ENCODE assay signal across 1 cellular context in the genomic region with DNA sequence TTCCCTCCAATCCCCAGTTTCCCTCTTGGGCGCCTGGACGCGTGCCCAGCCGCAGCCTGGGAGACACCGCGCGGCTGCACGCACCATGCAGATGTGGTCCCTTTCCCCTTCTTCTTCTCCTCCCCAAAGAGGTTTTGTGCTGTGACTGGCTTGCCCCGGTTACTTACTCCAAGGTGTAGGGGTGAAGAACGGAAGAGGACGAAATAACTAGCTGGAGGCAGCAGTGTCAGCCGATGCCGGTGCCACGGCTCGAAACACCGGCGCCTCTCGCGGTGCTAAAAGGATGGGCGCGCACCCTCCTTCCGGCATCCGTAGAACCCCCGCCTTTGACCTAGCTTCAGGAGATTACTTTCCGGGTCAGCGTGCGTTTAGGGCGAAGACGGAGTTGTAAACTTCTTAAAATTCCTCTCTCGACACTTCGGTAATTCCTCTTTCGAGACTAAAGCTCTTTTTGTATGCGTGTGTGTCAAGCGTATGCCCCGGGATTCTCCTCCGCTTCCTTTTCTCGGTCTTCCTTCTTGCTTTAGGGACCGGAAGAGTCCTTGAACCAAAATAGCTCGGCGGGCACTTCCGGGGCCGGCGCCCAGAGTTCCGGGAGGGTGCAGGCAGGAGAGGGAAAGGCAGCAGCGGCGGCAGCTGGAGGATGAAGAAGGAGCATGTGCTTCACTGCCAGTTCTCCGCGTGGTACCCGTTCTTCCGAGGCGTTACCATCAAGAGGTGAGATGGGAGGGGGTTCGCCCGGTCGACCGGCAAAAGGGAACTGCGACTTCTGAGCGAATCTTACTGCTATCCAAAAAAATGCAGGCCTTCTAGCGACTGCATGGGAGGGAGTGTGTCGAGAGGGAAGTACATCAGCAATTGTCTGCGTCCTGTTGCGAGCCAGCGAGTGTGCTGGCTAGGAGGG.
TF ChIP-seq lines count a peak whose summit lies in the region.

A gene with protein sequence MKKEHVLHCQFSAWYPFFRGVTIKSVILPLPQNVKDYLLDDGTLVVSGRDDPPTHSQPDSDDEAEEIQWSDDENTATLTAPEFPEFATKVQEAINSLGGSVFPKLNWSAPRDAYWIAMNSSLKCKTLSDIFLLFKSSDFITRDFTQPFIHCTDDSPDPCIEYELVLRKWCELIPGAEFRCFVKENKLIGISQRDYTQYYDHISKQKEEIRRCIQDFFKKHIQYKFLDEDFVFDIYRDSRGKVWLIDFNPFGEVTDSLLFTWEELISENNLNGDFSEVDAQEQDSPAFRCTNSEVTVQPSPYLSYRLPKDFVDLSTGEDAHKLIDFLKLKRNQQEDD (plus strand): TSS at position 586 of the 904 bp plus-strand sequence. CDS start 58 bp downstream, at position 644.
A gene (minus strand): TSS at position 289 of the 904 bp plus-strand sequence. CDS start 9,600 bp downstream, outside the sequence.

TF ChIP-seq in HepG2, 621 proteins besides CTCF, POLR2A, EP300 and RAD21 (continued from another document and continues in another):
- TF ChIP-seq ONECUT2 (CRISPR knock-in tag; IDR thresholded peaks at IDR 0.05) (no peak), ZNF772 (CRISPR knock-in tag; IDR thresholded peaks at IDR 0.05) (peak; percentile 18), EZH2 (conservative IDR thresholded peaks at IDR 0.05; ENCODE audit: low read depth, low read length) (no peak), IRX3 (CRISPR knock-in tag; IDR thresholded peaks at IDR 0.05; ENCODE audit: borderline replicate concordance, low read depth) (no peak), ZNF484 (CRISPR knock-in tag; IDR thresholded peaks at IDR 0.05; ENCODE audit: borderline replicate concordance, low read depth) (no peak), NCOA2 (CRISPR knock-in tag; IDR thresholded peaks at IDR 0.05) (0 out of 2 replicates have a peak, but pooled peaks have one; percentile 19), ZNF7 (CRISPR knock-in tag; IDR thresholded peaks at IDR 0.05) (0 out of 2 replicates have a peak, but pooled peaks have one; percentile 2), MLLT10 (CRISPR knock-in tag; IDR thresholded peaks at IDR 0.05) (no peak), ZNF44 (CRISPR knock-in tag; IDR thresholded peaks at IDR 0.05) (peak; percentile 28; the same call in 1 of the 2 replicates), NFE2L1 (CRISPR knock-in tag; IDR thresholded peaks at IDR 0.05; ENCODE audit: borderline replicate concordance) (no peak), BRCA1 (CRISPR knock-in tag; IDR thresholded peaks at IDR 0.05) (0 out of 2 replicates have a peak, but pooled peaks have one; percentile 6), ZNF777 (CRISPR knock-in tag; IDR thresholded peaks at IDR 0.05) (no peak; the same call in 1 of the 2 replicates), SP1 (IDR thresholded peaks at IDR 0.05) (no peak), SP1 (CRISPR knock-in tag; IDR thresholded peaks at IDR 0.05) (peak; percentile 10; the same call in 1 of the 2 replicates), ZNF101 (CRISPR knock-in tag; IDR thresholded peaks at IDR 0.05; ENCODE audit: borderline replicate concordance, low read depth) (no peak), GFI1 (CRISPR knock-in tag; IDR thresholded peaks at IDR 0.05; ENCODE audit: borderline replicate concordance) (no peak), KLF12 (CRISPR knock-in tag; IDR thresholded peaks at IDR 0.05; ENCODE audit: borderline replicate concordance) (no peak), POLR2AphosphoS5 (IDR thresholded peaks at IDR 0.05; ENCODE audit: low read depth, low read length) (no peak; the same call in 1 of the 2 replicates), STAG1 (CRISPR knock-in tag; IDR thresholded peaks at IDR 0.05) (peak; percentile 18), RARG (CRISPR knock-in tag; IDR thresholded peaks at IDR 0.05; ENCODE audit: low read depth) (no peak), NCOA1 (CRISPR knock-in tag; IDR thresholded peaks at IDR 0.05) (no peak), ATRX (CRISPR knock-in tag; IDR thresholded peaks at IDR 0.05; ENCODE audit: borderline replicate concordance) (no peak), SIX4 (CRISPR knock-in tag; IDR thresholded peaks at IDR 0.05) (no peak), ZNF264 (CRISPR knock-in tag; IDR thresholded peaks at IDR 0.05) (0 out of 2 replicates have a peak, but pooled peaks have one; percentile 17), ARID2 (CRISPR knock-in tag; IDR thresholded peaks at IDR 0.05; ENCODE audit: borderline replicate concordance) (0 out of 2 replicates have a peak, but pooled peaks have one; percentile 39), JDP2 (CRISPR knock-in tag; IDR thresholded peaks at IDR 0.05; ENCODE audit: borderline replicate concordance) (no peak), ISL2 (CRISPR knock-in tag; IDR thresholded peaks at IDR 0.05) (no peak; the same call in 1 of the 2 replicates), CREB1 (IDR thresholded peaks at IDR 0.05) (no peak), CREB1 (CRISPR knock-in tag; IDR thresholded peaks at IDR 0.05) (peak; percentile 75), MIER3 (CRISPR knock-in tag; IDR thresholded peaks at IDR 0.05; ENCODE audit: borderline replicate concordance) (no peak), PHF8 (CRISPR knock-in tag; IDR thresholded peaks at IDR 0.05) (peak; percentile 84), KLF11 (CRISPR knock-in tag; IDR thresholded peaks at IDR 0.05) (no peak), MIER2 (CRISPR knock-in tag; IDR thresholded peaks at IDR 0.05) (no peak; the same call in 1 of the 2 replicates), CENPX (CRISPR knock-in tag; IDR thresholded peaks at IDR 0.05) (no peak), GABPA (IDR thresholded peaks at IDR 0.05; ENCODE audit: low read depth, low read length) (peak; percentile 76), GABPA (CRISPR knock-in tag; IDR thresholded peaks at IDR 0.05; ENCODE audit: low read depth) (peak; percentile 97)
- TF ChIP-seq, protein P1, sequence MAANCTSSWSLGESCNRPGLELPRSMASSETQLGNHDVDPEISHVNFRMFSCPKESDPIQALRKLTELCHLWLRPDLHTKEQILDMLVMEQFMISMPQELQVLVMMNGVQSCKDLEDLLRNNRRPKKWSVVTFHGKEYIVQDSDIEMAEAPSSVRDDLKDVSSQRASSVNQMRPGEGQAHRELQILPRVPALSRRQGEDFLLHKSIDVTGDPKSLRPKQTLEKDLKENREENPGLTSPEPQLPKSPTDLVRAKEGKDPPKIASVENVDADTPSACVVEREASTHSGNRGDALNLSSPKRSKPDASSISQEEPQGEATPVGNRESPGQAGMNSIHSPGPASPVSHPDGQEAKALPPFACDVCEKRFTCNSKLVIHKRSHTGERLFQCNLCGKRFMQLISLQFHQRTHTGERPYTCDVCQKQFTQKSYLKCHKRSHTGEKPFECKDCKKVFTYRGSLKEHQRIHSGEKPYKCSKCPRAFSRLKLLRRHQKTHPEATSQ (CRISPR knock-in tag; IDR thresholded peaks at IDR 0.05; ENCODE audit: borderline replicate concordance): 0 out of 2 replicates have a peak, but pooled peaks have one; percentile 19
- TF ChIP-seq, protein P2, sequence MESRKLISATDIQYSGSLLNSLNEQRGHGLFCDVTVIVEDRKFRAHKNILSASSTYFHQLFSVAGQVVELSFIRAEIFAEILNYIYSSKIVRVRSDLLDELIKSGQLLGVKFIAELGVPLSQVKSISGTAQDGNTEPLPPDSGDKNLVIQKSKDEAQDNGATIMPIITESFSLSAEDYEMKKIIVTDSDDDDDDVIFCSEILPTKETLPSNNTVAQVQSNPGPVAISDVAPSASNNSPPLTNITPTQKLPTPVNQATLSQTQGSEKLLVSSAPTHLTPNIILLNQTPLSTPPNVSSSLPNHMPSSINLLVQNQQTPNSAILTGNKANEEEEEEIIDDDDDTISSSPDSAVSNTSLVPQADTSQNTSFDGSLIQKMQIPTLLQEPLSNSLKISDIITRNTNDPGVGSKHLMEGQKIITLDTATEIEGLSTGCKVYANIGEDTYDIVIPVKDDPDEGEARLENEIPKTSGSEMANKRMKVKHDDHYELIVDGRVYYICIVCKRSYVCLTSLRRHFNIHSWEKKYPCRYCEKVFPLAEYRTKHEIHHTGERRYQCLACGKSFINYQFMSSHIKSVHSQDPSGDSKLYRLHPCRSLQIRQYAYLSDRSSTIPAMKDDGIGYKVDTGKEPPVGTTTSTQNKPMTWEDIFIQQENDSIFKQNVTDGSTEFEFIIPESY (CRISPR knock-in tag; IDR thresholded peaks at IDR 0.05): no peak; the same call in 1 of the 2 replicates
- TF ChIP-seq, protein P3, sequence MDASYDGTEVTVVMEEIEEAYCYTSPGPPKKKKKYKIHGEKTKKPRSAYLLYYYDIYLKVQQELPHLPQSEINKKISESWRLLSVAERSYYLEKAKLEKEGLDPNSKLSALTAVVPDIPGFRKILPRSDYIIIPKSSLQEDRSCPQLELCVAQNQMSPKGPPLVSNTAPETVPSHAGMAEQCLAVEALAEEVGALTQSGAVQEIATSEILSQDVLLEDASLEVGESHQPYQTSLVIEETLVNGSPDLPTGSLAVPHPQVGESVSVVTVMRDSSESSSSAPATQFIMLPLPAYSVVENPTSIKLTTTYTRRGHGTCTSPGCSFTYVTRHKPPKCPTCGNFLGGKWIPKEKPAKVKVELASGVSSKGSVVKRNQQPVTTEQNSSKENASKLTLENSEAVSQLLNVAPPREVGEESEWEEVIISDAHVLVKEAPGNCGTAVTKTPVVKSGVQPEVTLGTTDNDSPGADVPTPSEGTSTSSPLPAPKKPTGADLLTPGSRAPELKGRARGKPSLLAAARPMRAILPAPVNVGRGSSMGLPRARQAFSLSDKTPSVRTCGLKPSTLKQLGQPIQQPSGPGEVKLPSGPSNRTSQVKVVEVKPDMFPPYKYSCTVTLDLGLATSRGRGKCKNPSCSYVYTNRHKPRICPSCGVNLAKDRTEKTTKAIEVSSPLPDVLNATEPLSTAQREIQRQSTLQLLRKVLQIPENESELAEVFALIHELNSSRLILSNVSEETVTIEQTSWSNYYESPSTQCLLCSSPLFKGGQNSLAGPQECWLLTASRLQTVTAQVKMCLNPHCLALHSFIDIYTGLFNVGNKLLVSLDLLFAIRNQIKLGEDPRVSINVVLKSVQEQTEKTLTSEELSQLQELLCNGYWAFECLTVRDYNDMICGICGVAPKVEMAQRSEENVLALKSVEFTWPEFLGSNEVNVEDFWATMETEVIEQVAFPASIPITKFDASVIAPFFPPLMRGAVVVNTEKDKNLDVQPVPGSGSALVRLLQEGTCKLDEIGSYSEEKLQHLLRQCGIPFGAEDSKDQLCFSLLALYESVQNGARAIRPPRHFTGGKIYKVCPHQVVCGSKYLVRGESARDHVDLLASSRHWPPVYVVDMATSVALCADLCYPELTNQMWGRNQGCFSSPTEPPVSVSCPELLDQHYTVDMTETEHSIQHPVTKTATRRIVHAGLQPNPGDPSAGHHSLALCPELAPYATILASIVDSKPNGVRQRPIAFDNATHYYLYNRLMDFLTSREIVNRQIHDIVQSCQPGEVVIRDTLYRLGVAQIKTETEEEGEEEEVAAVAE (CRISPR knock-in tag; IDR thresholded peaks at IDR 0.05; ENCODE audit: borderline replicate concordance): peak; percentile 27; the same call in 1 of the 2 replicates
- TF ChIP-seq, protein P4, sequence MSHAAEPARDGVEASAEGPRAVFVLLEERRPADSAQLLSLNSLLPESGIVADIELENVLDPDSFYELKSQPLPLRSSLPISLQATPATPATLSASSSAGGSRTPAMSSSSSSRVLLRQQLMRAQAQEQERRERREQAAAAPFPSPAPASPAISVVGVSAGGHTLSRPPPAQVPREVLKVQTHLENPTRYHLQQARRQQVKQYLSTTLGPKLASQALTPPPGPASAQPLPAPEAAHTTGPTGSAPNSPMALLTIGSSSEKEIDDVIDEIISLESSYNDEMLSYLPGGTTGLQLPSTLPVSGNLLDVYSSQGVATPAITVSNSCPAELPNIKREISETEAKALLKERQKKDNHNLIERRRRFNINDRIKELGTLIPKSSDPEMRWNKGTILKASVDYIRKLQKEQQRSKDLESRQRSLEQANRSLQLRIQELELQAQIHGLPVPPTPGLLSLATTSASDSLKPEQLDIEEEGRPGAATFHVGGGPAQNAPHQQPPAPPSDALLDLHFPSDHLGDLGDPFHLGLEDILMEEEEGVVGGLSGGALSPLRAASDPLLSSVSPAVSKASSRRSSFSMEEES (CRISPR knock-in tag; IDR thresholded peaks at IDR 0.05): no peak
- TF ChIP-seq, protein P5, sequence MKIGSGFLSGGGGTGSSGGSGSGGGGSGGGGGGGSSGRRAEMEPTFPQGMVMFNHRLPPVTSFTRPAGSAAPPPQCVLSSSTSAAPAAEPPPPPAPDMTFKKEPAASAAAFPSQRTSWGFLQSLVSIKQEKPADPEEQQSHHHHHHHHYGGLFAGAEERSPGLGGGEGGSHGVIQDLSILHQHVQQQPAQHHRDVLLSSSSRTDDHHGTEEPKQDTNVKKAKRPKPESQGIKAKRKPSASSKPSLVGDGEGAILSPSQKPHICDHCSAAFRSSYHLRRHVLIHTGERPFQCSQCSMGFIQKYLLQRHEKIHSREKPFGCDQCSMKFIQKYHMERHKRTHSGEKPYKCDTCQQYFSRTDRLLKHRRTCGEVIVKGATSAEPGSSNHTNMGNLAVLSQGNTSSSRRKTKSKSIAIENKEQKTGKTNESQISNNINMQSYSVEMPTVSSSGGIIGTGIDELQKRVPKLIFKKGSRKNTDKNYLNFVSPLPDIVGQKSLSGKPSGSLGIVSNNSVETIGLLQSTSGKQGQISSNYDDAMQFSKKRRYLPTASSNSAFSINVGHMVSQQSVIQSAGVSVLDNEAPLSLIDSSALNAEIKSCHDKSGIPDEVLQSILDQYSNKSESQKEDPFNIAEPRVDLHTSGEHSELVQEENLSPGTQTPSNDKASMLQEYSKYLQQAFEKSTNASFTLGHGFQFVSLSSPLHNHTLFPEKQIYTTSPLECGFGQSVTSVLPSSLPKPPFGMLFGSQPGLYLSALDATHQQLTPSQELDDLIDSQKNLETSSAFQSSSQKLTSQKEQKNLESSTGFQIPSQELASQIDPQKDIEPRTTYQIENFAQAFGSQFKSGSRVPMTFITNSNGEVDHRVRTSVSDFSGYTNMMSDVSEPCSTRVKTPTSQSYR (CRISPR knock-in tag; IDR thresholded peaks at IDR 0.05; ENCODE audit: borderline replicate concordance): no peak
- TF ChIP-seq, protein P6, sequence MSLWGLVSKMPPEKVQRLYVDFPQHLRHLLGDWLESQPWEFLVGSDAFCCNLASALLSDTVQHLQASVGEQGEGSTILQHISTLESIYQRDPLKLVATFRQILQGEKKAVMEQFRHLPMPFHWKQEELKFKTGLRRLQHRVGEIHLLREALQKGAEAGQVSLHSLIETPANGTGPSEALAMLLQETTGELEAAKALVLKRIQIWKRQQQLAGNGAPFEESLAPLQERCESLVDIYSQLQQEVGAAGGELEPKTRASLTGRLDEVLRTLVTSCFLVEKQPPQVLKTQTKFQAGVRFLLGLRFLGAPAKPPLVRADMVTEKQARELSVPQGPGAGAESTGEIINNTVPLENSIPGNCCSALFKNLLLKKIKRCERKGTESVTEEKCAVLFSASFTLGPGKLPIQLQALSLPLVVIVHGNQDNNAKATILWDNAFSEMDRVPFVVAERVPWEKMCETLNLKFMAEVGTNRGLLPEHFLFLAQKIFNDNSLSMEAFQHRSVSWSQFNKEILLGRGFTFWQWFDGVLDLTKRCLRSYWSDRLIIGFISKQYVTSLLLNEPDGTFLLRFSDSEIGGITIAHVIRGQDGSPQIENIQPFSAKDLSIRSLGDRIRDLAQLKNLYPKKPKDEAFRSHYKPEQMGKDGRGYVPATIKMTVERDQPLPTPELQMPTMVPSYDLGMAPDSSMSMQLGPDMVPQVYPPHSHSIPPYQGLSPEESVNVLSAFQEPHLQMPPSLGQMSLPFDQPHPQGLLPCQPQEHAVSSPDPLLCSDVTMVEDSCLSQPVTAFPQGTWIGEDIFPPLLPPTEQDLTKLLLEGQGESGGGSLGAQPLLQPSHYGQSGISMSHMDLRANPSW (CRISPR knock-in tag; IDR thresholded peaks at IDR 0.05; ENCODE audit: borderline replicate concordance): no peak
- TF ChIP-seq, protein P7, sequence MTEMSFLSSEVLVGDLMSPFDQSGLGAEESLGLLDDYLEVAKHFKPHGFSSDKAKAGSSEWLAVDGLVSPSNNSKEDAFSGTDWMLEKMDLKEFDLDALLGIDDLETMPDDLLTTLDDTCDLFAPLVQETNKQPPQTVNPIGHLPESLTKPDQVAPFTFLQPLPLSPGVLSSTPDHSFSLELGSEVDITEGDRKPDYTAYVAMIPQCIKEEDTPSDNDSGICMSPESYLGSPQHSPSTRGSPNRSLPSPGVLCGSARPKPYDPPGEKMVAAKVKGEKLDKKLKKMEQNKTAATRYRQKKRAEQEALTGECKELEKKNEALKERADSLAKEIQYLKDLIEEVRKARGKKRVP (CRISPR knock-in tag; IDR thresholded peaks at IDR 0.05): peak in 1 of 2 experiments; percentile 13; a peak in 1 of 4 replicates
